In the genomic region with DNA sequence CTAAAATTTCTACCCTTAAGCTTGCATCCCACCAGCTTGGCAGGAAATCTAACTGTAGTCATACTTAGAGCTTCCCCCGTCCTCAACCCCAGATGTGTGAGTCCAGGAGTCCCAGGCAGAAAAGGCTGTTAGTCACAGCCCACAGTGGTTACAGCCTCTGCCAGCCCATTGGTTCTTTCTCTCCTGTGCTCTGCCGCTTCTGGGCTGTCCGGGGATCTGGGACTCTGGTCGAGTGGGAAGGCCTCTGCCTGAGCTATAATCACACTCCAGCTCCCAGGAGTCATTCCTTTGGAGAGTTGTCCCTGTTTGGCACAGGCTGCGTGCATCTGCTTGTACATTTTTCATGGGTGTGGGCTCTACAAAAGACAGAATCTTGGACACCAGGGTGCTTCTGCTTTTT, we compare ENCODE assay signal across 13 cellular contexts. TPM values are rescaled to one million over a fixed set of nuclear protein-coding genes. Genes with fewer than 3 reads are reported as not detected.
DNase-seq lines count a peak whose midpoint lies in the region; ATAC-seq and TF ChIP-seq lines count a peak whose summit lies in the region.
"Had no signal": no experiment of that assay in that cellular context is flagged by ENCODE, and none has a peak within 500 bp of the region (broad histone marks: within the 10 kb centered on the region; RNA-seq: fewer than 3 reads in every experiment).

No MANE protein-coding gene starts in this region.

- CTCF ChIA-PET in activated CD8-positive, alpha-beta T cell treated with anti-CD3 and anti-CD28 coated beads for 36 hours (lab: Charles Lee): no interaction called here
- CTCF ChIA-PET in activated CD8-positive, alpha-beta T cell treated with anti-CD3 and anti-CD28 coated beads, Interleukin-2, amount 10 ng/mL, durations not matched to agents 7 days and 5 days (lab: Charles Lee): no interaction called here

- no peaks in the 10 kb centered on the region for H3K9me3 Mint-ChIP-seq in activated CD8-positive, alpha-beta T cell treated with anti-CD3 and anti-CD28 coated beads for 36 hours
- no peaks in the 10 kb centered on the region for H3K9me3 Mint-ChIP-seq in activated CD8-positive, alpha-beta T cell treated with anti-CD3 and anti-CD28 coated beads, Interleukin-2, amount 10 ng/mL, durations not matched to agents 7 days and 5 days (ENCODE audit: insufficient read depth)

- H3K4me3 Mint-ChIP-seq in activated CD8-positive, alpha-beta T cell treated with anti-CD3 and anti-CD28 coated beads for 36 hours: no peak overlapping the region
- no peak overlapping the region for H3K4me3 Mint-ChIP-seq in activated CD8-positive, alpha-beta T cell treated with anti-CD3 and anti-CD28 coated beads, Interleukin-2, amount 10 ng/mL, durations not matched to agents 7 days and 5 days

- no peaks in the 10 kb centered on the region for H3K4me1 ChIP-seq in gastroesophageal sphincter
- H3K4me1 ChIP-seq in effector memory CD4-positive, alpha-beta T cell (ENCODE audit: control insufficient read depth, insufficient read depth, low read length, poor library complexity, severe bottlenecking): no peaks in the 10 kb centered on the region
- H3K4me1 ChIP-seq: tibial artery had no signal

- intact Hi-C loops in activated CD8-positive, alpha-beta T cell treated with anti-CD3 and anti-CD28 coated beads for 36 hours (cut with micrococcal nuclease): no loop called here

- TF ChIP-seq EP300 in gastroesophageal sphincter (IDR thresholded peaks at IDR 0.05): no peak

- no peaks in the 10 kb centered on the region for H3K27me3 Mint-ChIP-seq in activated CD8-positive, alpha-beta T cell treated with anti-CD3 and anti-CD28 coated beads for 36 hours
- no peaks in the 10 kb centered on the region for H3K27me3 Mint-ChIP-seq in activated CD8-positive, alpha-beta T cell treated with anti-CD3 and anti-CD28 coated beads, Interleukin-2, amount 10 ng/mL, durations not matched to agents 7 days and 5 days (ENCODE audit: low read depth)

- TF ChIP-seq POLR2A in NB4 (IDR thresholded peaks at IDR 0.05; ENCODE audit: extremely low read depth, insufficient read length) (no peak), gastroesophageal sphincter (IDR thresholded peaks at IDR 0.05) (no peak)

- H3K27ac ChIP-seq in gastroesophageal sphincter: no peak overlapping the region
- H3K27ac ChIP-seq in effector memory CD4-positive, alpha-beta T cell (ENCODE audit: insufficient read depth, low read length, poor library complexity, severe bottlenecking): no peak overlapping the region
- H3K27ac ChIP-seq: HL-60, tibial artery had no signal

- H3K27me3 ChIP-seq in gastroesophageal sphincter: no peaks in the 10 kb centered on the region
- H3K27me3 ChIP-seq in effector memory CD4-positive, alpha-beta T cell (replicated peaks; ENCODE audit: control insufficient read depth, insufficient read depth, low read length, poor library complexity, severe bottlenecking): no peaks in the 10 kb centered on the region
- H3K27me3 ChIP-seq: tibial artery had no signal

- peaks cover 18% of the 10 kb centered on the region for H3K4me1 Mint-ChIP-seq in activated CD8-positive, alpha-beta T cell treated with anti-CD3 and anti-CD28 coated beads for 36 hours (ENCODE audit: low read depth)
- H3K4me1 Mint-ChIP-seq in activated CD8-positive, alpha-beta T cell treated with anti-CD3 and anti-CD28 coated beads, Interleukin-2, amount 10 ng/mL, durations not matched to agents 7 days and 5 days (ENCODE audit: low read depth): peaks cover 16% of the 10 kb centered on the region

- peak; percentile 71 for ATAC-seq in activated CD8-positive, alpha-beta T cell treated with anti-CD3 and anti-CD28 coated beads for 36 hours
- ATAC-seq in activated CD8-positive, alpha-beta T cell treated with anti-CD3 and anti-CD28 coated beads, Interleukin-2, amount 10 ng/mL, durations not matched to agents 7 days and 5 days: no peak
- peak; percentile 68 for ATAC-seq in gastroesophageal sphincter
- ATAC-seq in stimulated activated naive CD8-positive, alpha-beta T cell treated with anti-CD3 and anti-CD28 coated beads, Interleukin-15, Interleukin-2, amounts not matched to agents 100 U/mL and 50 U/mL, for 24 hours: peak; percentile 65
- ATAC-seq in HG03039 (IDR thresholded peaks at IDR 0.05; ENCODE audit: unreplicated experiment): no peak

- H3K27ac Mint-ChIP-seq in activated CD8-positive, alpha-beta T cell treated with anti-CD3 and anti-CD28 coated beads for 36 hours: no peak overlapping the region
- no peak overlapping the region for H3K27ac Mint-ChIP-seq in activated CD8-positive, alpha-beta T cell treated with anti-CD3 and anti-CD28 coated beads, Interleukin-2, amount 10 ng/mL, durations not matched to agents 7 days and 5 days

- H3K4me3 ChIP-seq in NB4 (ENCODE audit: low read depth, low read length): no peak overlapping the region
- no peak overlapping the region for H3K4me3 ChIP-seq in gastroesophageal sphincter
- no peak overlapping the region for H3K4me3 ChIP-seq in effector memory CD4-positive, alpha-beta T cell (ENCODE audit: insufficient read depth, low read depth, low read length, poor library complexity, severe bottlenecking)
- H3K4me3 ChIP-seq: tibial artery had no signal

- no peaks in the 10 kb centered on the region for H3K9me3 ChIP-seq in gastroesophageal sphincter
- H3K9me3 ChIP-seq in effector memory CD4-positive, alpha-beta T cell (ENCODE audit: control insufficient read depth, low read length): no peaks in the 10 kb centered on the region
- H3K9me3 ChIP-seq: tibial artery had no signal

- no peak for TF ChIP-seq CTCF in activated CD8-positive, alpha-beta T cell treated with anti-CD3 and anti-CD28 coated beads for 36 hours (IDR thresholded peaks at IDR 0.05)
- TF ChIP-seq CTCF in NB4 (IDR thresholded peaks at IDR 0.05; ENCODE audit: low read depth, low read length) (no peak), gastroesophageal sphincter (IDR thresholded peaks at IDR 0.05) (no peak)

- 67% methylated on average over 1 of the region's 5 CpGs; no CpG with 5 or more reads in 1 of the 2 donors for WGBS in gastroesophageal sphincter (ENCODE audit: low coverage in 1 of 2), 2 donors

- H3K36me3 Mint-ChIP-seq in activated CD8-positive, alpha-beta T cell treated with anti-CD3 and anti-CD28 coated beads for 36 hours (ENCODE audit: low read depth): no peaks in the 10 kb centered on the region
- H3K36me3 Mint-ChIP-seq in activated CD8-positive, alpha-beta T cell treated with anti-CD3 and anti-CD28 coated beads, Interleukin-2, amount 10 ng/mL, durations not matched to agents 7 days and 5 days (ENCODE audit: low read depth): no peaks in the 10 kb centered on the region

- POLR2A ChIA-PET in activated CD8-positive, alpha-beta T cell treated with anti-CD3 and anti-CD28 coated beads for 36 hours (lab: Charles Lee): no interaction called here
- POLR2A ChIA-PET in activated CD8-positive, alpha-beta T cell treated with anti-CD3 and anti-CD28 coated beads, Interleukin-2, amount 10 ng/mL, durations not matched to agents 7 days and 5 days (lab: Charles Lee): interaction anchor here (1.2 kb wide), 1 partner anchor 45 kb away, joined by 4 read pairs; a partner anchor contains a TSS

- no peaks in the 10 kb centered on the region for H3K36me3 ChIP-seq in gastroesophageal sphincter
- H3K36me3 ChIP-seq in effector memory CD4-positive, alpha-beta T cell (ENCODE audit: control insufficient read depth, insufficient read depth, low read length): no peaks in the 10 kb centered on the region
- H3K36me3 ChIP-seq: tibial artery had no signal

- DNase-seq in activated CD8-positive, alpha-beta T cell treated with anti-CD3 and anti-CD28 coated beads for 36 hours: no peak
- DNase-seq in activated CD8-positive, alpha-beta T cell treated with anti-CD3 and anti-CD28 coated beads, Interleukin-2, amount 10 ng/mL, durations not matched to agents 7 days and 5 days: no peak
- DNase-seq in NB4 (ENCODE audit: low read depth): peak; percentile 81
- no peak for DNase-seq in stimulated activated naive CD8-positive, alpha-beta T cell treated with anti-CD3 and anti-CD28 coated beads, Interleukin-15, Interleukin-2, amounts not matched to agents 100 U/mL and 50 U/mL, for 24 hours
- DNase-seq in stimulated activated CD4-positive, alpha-beta T cell treated with anti-CD3 and anti-CD28 coated beads, Interleukin-15, amount 100 ng/mL, for 24 hours: no peak
- DNase-seq in effector memory CD4-positive, alpha-beta T cell: no peak
- DNase-seq: activated naive CD4-positive, alpha-beta T cell treated with anti-CD3 and anti-CD28 coated beads, Interleukin-2, amount 50 U/mL, for 16 hours; mesendoderm; NCI-H1436; tibial artery had no signal

RNA-seq across cellular contexts. Expression of a gene that starts 45.6 kb away (rescaled TPM):
- total RNA-seq in activated CD8-positive, alpha-beta T cell treated with anti-CD3 and anti-CD28 coated beads for 36 hours: 100 to 1,000 TPM; 384 to 386 TPM
- total RNA-seq in activated CD8-positive, alpha-beta T cell treated with anti-CD3 and anti-CD28 coated beads, Interleukin-2, amount 10 ng/mL, durations not matched to agents 7 days and 5 days: 100 to 1,000 TPM; 148 to 154 TPM
- total RNA-seq in gastroesophageal sphincter: 100 to 1,000 TPM in 1 of 4 donors, 10 to 100 TPM in 3; 58.6 to 101 (median 69.9) TPM

Comparison
In these comparisons a context has a peak if more than half of its experiments do, and no peak if none do; other contexts are left out.
1. ATAC-seq: peak in activated CD8-positive, alpha-beta T cell treated with anti-CD3 and anti-CD28 coated beads for 36 hours (single experiment), gastroesophageal sphincter (single experiment) and stimulated activated naive CD8-positive, alpha-beta T cell treated with anti-CD3 and anti-CD28 coated beads, Interleukin-15, Interleukin-2, amounts not matched to agents 100 U/mL and 50 U/mL, for 24 hours (single experiment); none in activated CD8-positive, alpha-beta T cell treated with anti-CD3 and anti-CD28 coated beads, Interleukin-2, amount 10 ng/mL, durations not matched to agents 7 days and 5 days (single experiment) and HG03039 (single experiment).